19 cellular contexts compared by ENCODE assay signal in the genomic region with DNA sequence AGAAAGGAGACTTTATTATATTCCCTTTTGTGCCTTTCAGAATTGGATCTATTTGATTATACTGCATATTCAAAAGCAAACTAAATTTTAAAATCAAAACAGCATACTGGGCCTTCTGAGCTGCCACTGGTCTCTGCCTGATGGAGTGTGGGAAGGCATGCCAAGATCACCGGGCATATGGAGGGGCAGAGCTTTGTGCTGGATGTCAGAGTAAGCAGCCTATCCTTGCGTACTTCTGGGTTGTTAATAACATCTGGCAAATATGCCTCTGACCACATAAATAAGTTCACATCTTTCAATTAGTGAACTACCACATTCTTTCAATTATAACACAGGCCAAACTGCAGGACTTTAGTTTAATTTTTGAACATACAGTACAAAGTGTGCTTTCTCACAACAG.
"Had no signal": no experiment of that assay in that cellular context is flagged by ENCODE, and none has a peak within 500 bp of the region (broad histone marks: within the 10 kb centered on the region; RNA-seq: fewer than 3 reads in every experiment).

No MANE protein-coding gene starts in this region.

- H3K27me3 ChIP-seq: SJSA1 had no signal

- DNase-seq: KBM-7, MV-4-11, NCI-H1092 treated with DMSO at 0.1 percent for 48 hours, NCI-H1436, NCI-H187, NCI-H2029, NCI-H2081 treated with DMSO at 0.1 percent for 48 hours, NCI-H2171, NCI-H226, NCI-H446, NCI-H510A, NCI-H524 treated with DMSO at 0.1 percent for 48 hours, NCI-H69, NCI-H774, Right ventricle myocardium superior, RPMI8226, SIG-M5 had no signal

- H3K4me1 ChIP-seq: SJSA1 had no signal

- H3K4me3 ChIP-seq: SJSA1, SK-N-MC had no signal

- H3K27ac ChIP-seq: SJSA1, SK-N-MC had no signal

- H3K9me3 ChIP-seq: SJSA1 had no signal
